17 cellular contexts compared by ENCODE assay signal in the genomic region with DNA sequence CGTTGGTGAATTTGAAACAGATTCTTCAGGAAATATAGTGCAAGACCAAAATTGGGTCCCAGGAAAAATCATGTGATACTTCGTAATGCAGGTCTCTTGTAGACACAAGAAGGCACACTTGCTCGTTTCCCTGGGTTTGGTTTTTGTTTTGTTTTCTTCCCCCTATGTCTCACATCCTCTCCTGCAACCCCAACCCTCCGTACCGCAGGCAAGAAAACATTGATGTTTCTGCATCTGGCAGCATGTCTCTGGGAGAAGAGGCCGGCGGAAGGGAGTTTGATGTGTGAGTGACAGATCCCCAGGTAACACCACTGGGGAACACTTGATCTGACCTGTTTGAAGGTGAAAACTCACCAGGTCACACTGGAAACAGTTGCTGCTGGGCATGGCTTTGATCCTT.
DNase-seq lines count a peak whose midpoint lies in the region; ATAC-seq lines count a peak whose summit lies in the region.
"Had no signal": no experiment of that assay in that cellular context is flagged by ENCODE, and none has a peak within 500 bp of the region (broad histone marks: within the 10 kb centered on the region; RNA-seq: fewer than 3 reads in every experiment).

No MANE protein-coding gene starts in this region.

- no peak overlapping the region for H3K4me3 ChIP-seq in naive thymus-derived CD4-positive, alpha-beta T cell (ENCODE audit: low read length)
- H3K4me3 ChIP-seq: mucosa of descending colon, right atrium auricular region had no signal

- no peak overlapping the region for H3K4me3 Mint-ChIP-seq in activated T-cell treated with anti-CD3 and anti-CD28 coated beads, Interleukin-2, amount 50 U/mL, for 24 hours
- H3K4me3 Mint-ChIP-seq in activated naive CD8-positive, alpha-beta T cell treated with anti-CD3 and anti-CD28 coated beads, Interleukin-2, amount 10 ng/mL, durations not matched to agents 7 days and 5 days, result peak overlapping the region; percentile 59
- peak overlapping the region in 5 of 10 donors; percentile 21 to 48 (median 44) for H3K4me3 Mint-ChIP-seq in naive thymus-derived CD4-positive, alpha-beta T cell

- H3K9me3 ChIP-seq in naive thymus-derived CD4-positive, alpha-beta T cell (ENCODE audit: control insufficient read depth in 2 of 3, low read length in 3 of 3), result no peaks in the 10 kb centered on the region
- H3K9me3 ChIP-seq: mucosa of descending colon, neutrophil, right atrium auricular region had no signal

- H3K36me3 Mint-ChIP-seq in activated T-cell treated with anti-CD3 and anti-CD28 coated beads, Interleukin-2, amount 50 U/mL, for 24 hours (ENCODE audit: low read depth), result no peaks in the 10 kb centered on the region
- peaks cover 8% of the 10 kb centered on the region for H3K36me3 Mint-ChIP-seq in activated naive CD8-positive, alpha-beta T cell treated with anti-CD3 and anti-CD28 coated beads, Interleukin-2, amount 10 ng/mL, durations not matched to agents 7 days and 5 days
- peaks cover 0 to 8% (median 0%) of the 10 kb centered on the region in 5 donors for H3K36me3 Mint-ChIP-seq in naive thymus-derived CD4-positive, alpha-beta T cell

- in situ Hi-C loops in ACHN (cut with HindIII; ENCODE audit: low pct_ligation_motif_present, low pct_unique_long_range_greater_than_20kb, low sequenced_read_pairs), result no loop called here

- peak; percentile 46 for ATAC-seq in activated naive CD8-positive, alpha-beta T cell treated with anti-CD3 and anti-CD28 coated beads, Interleukin-2, amount 10 ng/mL, durations not matched to agents 7 days and 5 days (ENCODE audit: low read depth)
- no peak for ATAC-seq in naive thymus-derived CD4-positive, alpha-beta T cell
- ATAC-seq in GM19452 (IDR thresholded peaks at IDR 0.05; ENCODE audit: unreplicated experiment), result no peak
- ATAC-seq: left colon, mucosa of descending colon, Panc1 had no signal

- POLR2A ChIA-PET in activated naive CD8-positive, alpha-beta T cell treated with anti-CD3 and anti-CD28 coated beads, Interleukin-2, amount 10 ng/mL, durations not matched to agents 7 days and 5 days (lab: Charles Lee), result interaction anchor here (0.7 kb wide), 1 partner anchor 9 kb away, joined by 4 read pairs; no protein-coding TSS in a partner anchor
- POLR2A ChIA-PET in naive thymus-derived CD4-positive, alpha-beta T cell (lab: Charles Lee), result no interaction called here

- H3K4me1 Mint-ChIP-seq in activated T-cell treated with anti-CD3 and anti-CD28 coated beads, Interleukin-2, amount 50 U/mL, for 24 hours (ENCODE audit: low read depth), result peaks cover 37% of the 10 kb centered on the region
- peaks cover 54% of the 10 kb centered on the region for H3K4me1 Mint-ChIP-seq in activated naive CD8-positive, alpha-beta T cell treated with anti-CD3 and anti-CD28 coated beads, Interleukin-2, amount 10 ng/mL, durations not matched to agents 7 days and 5 days
- H3K4me1 Mint-ChIP-seq in naive thymus-derived CD4-positive, alpha-beta T cell, result peaks cover 3 to 37% (median 20%) of the 10 kb centered on the region in 7 donors

- H3K27ac Mint-ChIP-seq in activated T-cell treated with anti-CD3 and anti-CD28 coated beads, Interleukin-2, amount 50 U/mL, for 24 hours, result peak overlapping the region; percentile 6
- H3K27ac Mint-ChIP-seq in activated naive CD8-positive, alpha-beta T cell treated with anti-CD3 and anti-CD28 coated beads, Interleukin-2, amount 10 ng/mL, durations not matched to agents 7 days and 5 days, result peak overlapping the region; percentile 73
- peak overlapping the region in 3 of 9 donors; percentile 52 to 74 (median 70) for H3K27ac Mint-ChIP-seq in naive thymus-derived CD4-positive, alpha-beta T cell

- H3K36me3 ChIP-seq in naive thymus-derived CD4-positive, alpha-beta T cell (ENCODE audit: control insufficient read depth in 2 of 3, insufficient read depth in 3 of 3, low read length in 3 of 3), result no peaks in the 10 kb centered on the region
- H3K36me3 ChIP-seq: neutrophil, right atrium auricular region had no signal

- H3K27me3 ChIP-seq in naive thymus-derived CD4-positive, alpha-beta T cell (ENCODE audit: control insufficient read depth in 2 of 2, insufficient read depth in 2 of 2, low read length in 2 of 2), result no peaks in the 10 kb centered on the region
- H3K27me3 ChIP-seq: neutrophil, right atrium auricular region had no signal

- peaks cover 0 to 7% of the 10 kb centered on the region in 2 donors for H3K4me1 ChIP-seq in naive thymus-derived CD4-positive, alpha-beta T cell (ENCODE audit: control insufficient read depth in 2 of 2, insufficient read depth in 2 of 2, low read length in 2 of 2)
- H3K4me1 ChIP-seq: right atrium auricular region had no signal

- no peak overlapping the region for H3K27ac ChIP-seq in naive thymus-derived CD4-positive, alpha-beta T cell (ENCODE audit: low read depth, low read length)
- H3K27ac ChIP-seq: neutrophil, right atrium auricular region had no signal

- no peaks in the 10 kb centered on the region for H3K9me3 Mint-ChIP-seq in activated T-cell treated with anti-CD3 and anti-CD28 coated beads, Interleukin-2, amount 50 U/mL, for 24 hours
- H3K9me3 Mint-ChIP-seq in activated naive CD8-positive, alpha-beta T cell treated with anti-CD3 and anti-CD28 coated beads, Interleukin-2, amount 10 ng/mL, durations not matched to agents 7 days and 5 days, result peaks cover 5% of the 10 kb centered on the region
- peaks cover 0 to 12% (median 0%) of the 10 kb centered on the region in 11 donors for H3K9me3 Mint-ChIP-seq in naive thymus-derived CD4-positive, alpha-beta T cell

- intact Hi-C loops in naive thymus-derived CD4-positive, alpha-beta T cell (cut with micrococcal nuclease), result no loop called here

- no peak for DNase-seq in activated T-cell treated with anti-CD3 and anti-CD28 coated beads, Interleukin-2, amount 50 U/mL, for 24 hours
- no peak for DNase-seq in activated T-cell treated with anti-CD3 and anti-CD28 coated beads for 4 hours
- DNase-seq in RPMI8226, result peak; percentile 21
- peak; percentile 39 for DNase-seq in activated naive CD8-positive, alpha-beta T cell treated with anti-CD3 and anti-CD28 coated beads, Interleukin-2, amount 10 ng/mL, durations not matched to agents 7 days and 5 days
- peak in 5 of 9 donors; percentile 10 to 53 (median 35) for DNase-seq in naive thymus-derived CD4-positive, alpha-beta T cell
- no peak for DNase-seq in ACHN
- DNase-seq in amniotic stem cell (lab: John Stamatoyannopoulos, UW), result no peak
- DNase-seq: COR-L47, H7, Karpas-422, left colon, mucosa of descending colon, NCI-H774 had no signal

- H3K27me3 Mint-ChIP-seq in activated T-cell treated with anti-CD3 and anti-CD28 coated beads, Interleukin-2, amount 50 U/mL, for 24 hours, result no peaks in the 10 kb centered on the region
- H3K27me3 Mint-ChIP-seq in activated naive CD8-positive, alpha-beta T cell treated with anti-CD3 and anti-CD28 coated beads, Interleukin-2, amount 10 ng/mL, durations not matched to agents 7 days and 5 days, result peaks cover 9% of the 10 kb centered on the region
- H3K27me3 Mint-ChIP-seq in naive thymus-derived CD4-positive, alpha-beta T cell, result no peaks in the 10 kb centered on the region

- CTCF ChIA-PET in naive thymus-derived CD4-positive, alpha-beta T cell (lab: Charles Lee), result no interaction called here

Comparison
In these comparisons a context has a peak if more than half of its experiments do, and no peak if none do; other contexts are left out.
1. DNase-seq: peak in RPMI8226 (single experiment), activated naive CD8-positive, alpha-beta T cell treated with anti-CD3 and anti-CD28 coated beads, Interleukin-2, amount 10 ng/mL, durations not matched to agents 7 days and 5 days (single experiment) and naive thymus-derived CD4-positive, alpha-beta T cell (5 of 9); none in activated T-cell treated with anti-CD3 and anti-CD28 coated beads, Interleukin-2, amount 50 U/mL, for 24 hours (single experiment), activated T-cell treated with anti-CD3 and anti-CD28 coated beads for 4 hours (single experiment), ACHN (single experiment) and amniotic stem cell (single experiment).